Comparison of ENCODE assay signal across 1 cellular context in genomic region chr17:80491478-80492342, GRCh38.
TF ChIP-seq lines count a peak whose summit lies in the region.

No MANE protein-coding gene starts in this region.

TF ChIP-seq in H1, 55 proteins besides CTCF, POLR2A, EP300 and RAD21:
- TF ChIP-seq SIRT6 (IDR thresholded peaks at IDR 0.05; ENCODE audit: low read length) (no peak), TCF12 (IDR thresholded peaks at IDR 0.05; ENCODE audit: low read depth, low read length) (0 out of 2 replicates have a peak, but pooled peaks have one; percentile 2)
TF ChIP-seq in H1: peak in this region for 1.
